32 cellular contexts compared by ENCODE assay signal in the genomic region with DNA sequence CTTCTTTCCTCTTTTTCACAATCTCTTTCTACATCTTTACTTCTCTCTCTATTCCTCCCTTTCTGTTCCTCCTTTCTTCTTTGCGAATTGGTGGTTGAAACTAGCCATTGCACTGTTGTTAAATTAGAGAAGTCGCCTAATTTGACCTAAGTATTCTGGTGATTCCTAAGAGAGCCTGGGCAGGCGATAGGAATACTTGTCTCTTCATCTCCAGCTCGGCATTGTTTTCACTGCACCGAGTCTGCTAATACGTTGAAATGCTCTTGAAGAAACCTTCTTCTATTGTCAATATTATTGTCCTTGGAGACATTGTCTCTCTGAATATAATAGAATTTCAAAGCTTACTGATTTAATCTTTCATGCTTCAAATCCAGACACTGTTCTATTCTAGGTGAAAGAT. TPM values are rescaled to one million over a fixed set of nuclear protein-coding genes. Genes with fewer than 3 reads are reported as not detected.
"Had no signal": no experiment of that assay in that cellular context is flagged by ENCODE, and none has a peak within 500 bp of the region (broad histone marks: within the 10 kb centered on the region; RNA-seq: fewer than 3 reads in every experiment).

No MANE protein-coding gene starts in this region.

- H3K36me3 Mint-ChIP-seq: activated naive CD8-positive, alpha-beta T cell treated with anti-CD3 and anti-CD28 coated beads, Interleukin-2, amount 10 ng/mL, durations not matched to agents 7 days and 5 days; brain; immature natural killer cell; mesothelial cell of epicardium; naive B cell had no signal

- H3K36me3 ChIP-seq: ascending aorta, gastrocnemius medialis, pancreas, prostate gland, thoracic aorta had no signal

- FAIRE-seq: kidney, pancreas, urothelium cell line had no signal

- H3K27ac Mint-ChIP-seq: activated naive CD4-positive, alpha-beta T cell treated with anti-CD3 and anti-CD28 coated beads for 36 hours; activated naive CD8-positive, alpha-beta T cell treated with anti-CD3 and anti-CD28 coated beads, Interleukin-2, amount 10 ng/mL, durations not matched to agents 7 days and 5 days; activated T-helper 1 cell treated with anti-CD3 and anti-CD28 coated beads, Interleukin-12 subunit alpha, Interleukin-12 subunit beta, Interleukin-2, Interleukin-4 antibody, amounts not matched to agents 30 ng/mL and 10 ng/mL and 1 ng/mL, durations not matched to agents 14 hours and 24 hours and 36 hours; effector memory CD8-positive, alpha-beta T cell; immature natural killer cell; mesothelial cell of epicardium; naive B cell; nephron progenitor cell had no signal

- H3K4me3 ChIP-seq: ascending aorta, gastrocnemius medialis, hepatocyte, pancreas, prostate gland, skin epidermis, thoracic aorta had no signal

- H3K9me3 Mint-ChIP-seq: activated naive CD8-positive, alpha-beta T cell treated with anti-CD3 and anti-CD28 coated beads, Interleukin-2, amount 10 ng/mL, durations not matched to agents 7 days and 5 days; activated T-helper 1 cell treated with anti-CD3 and anti-CD28 coated beads, Interleukin-12 subunit alpha, Interleukin-12 subunit beta, Interleukin-2, Interleukin-4 antibody, amounts not matched to agents 30 ng/mL and 10 ng/mL and 1 ng/mL, durations not matched to agents 14 hours and 24 hours and 36 hours; brain; mesothelial cell of epicardium; naive B cell; nephron progenitor cell had no signal

- ATAC-seq: effector memory CD8-positive, alpha-beta T cell; gastrocnemius medialis; left colon; pancreas; sciatic nerve; stimulated activated naive CD8-positive, alpha-beta T cell treated with anti-CD3 and anti-CD28 coated beads, Interleukin-15, Interleukin-2, amounts not matched to agents 100 U/mL and 50 U/mL, for 24 hours had no signal

- H3K27me3 ChIP-seq: ascending aorta, gastrocnemius medialis, hepatocyte, pancreas had no signal

- H3K4me1 ChIP-seq: ascending aorta, gastrocnemius medialis, pancreas, prostate gland had no signal

- H3K9me3 ChIP-seq: ascending aorta, gastrocnemius medialis, pancreas, prostate gland, thoracic aorta had no signal

- DNase-seq: activated CD4-positive, alpha-beta T cell treated with anti-CD3 and anti-CD28 coated beads for 4 hours; activated CD4-positive, alpha-beta T cell treated with anti-CD3 and anti-CD28 coated beads, Interleukin-2, amount 50 U/mL, for 4 hours; activated CD8-positive, alpha-beta memory T cell treated with anti-CD3 and anti-CD28 coated beads for 24 hours; activated effector memory CD4-positive, alpha-beta T cell treated with anti-CD3 and anti-CD28 coated beads, Interleukin-2, amount 50 U/mL, for 16 hours; activated naive CD4-positive, alpha-beta T cell treated with anti-CD3 and anti-CD28 coated beads for 36 hours; activated naive CD8-positive, alpha-beta T cell treated with anti-CD3 and anti-CD28 coated beads, Interleukin-2, amount 10 ng/mL, durations not matched to agents 7 days and 5 days; activated T-cell treated with anti-CD3 and anti-CD28 coated beads, Interleukin-2, amount 50 U/mL, for 1 hour; cortex of kidney; effector memory CD8-positive, alpha-beta T cell; erythroblast; gastrocnemius medialis; immature natural killer cell; kidney; left colon; naive B cell; nephron progenitor cell; pancreas; retina; stimulated activated CD4-positive, alpha-beta T cell treated with anti-CD3 and anti-CD28 coated beads, Interleukin-12 subunit alpha, Interleukin-12 subunit beta, amount 100 ng/mL, for 4 hours; stimulated activated CD4-positive, alpha-beta T cell treated with anti-CD3 and anti-CD28 coated beads, Interleukin-4, amount 100 ng/mL, for 1 hour; stimulated activated naive CD8-positive, alpha-beta T cell treated with anti-CD3 and anti-CD28 coated beads, Interleukin-15, Interleukin-2, amounts not matched to agents 100 U/mL and 50 U/mL, for 24 hours; trophoblast cell had no signal

RNA-seq across cellular contexts. Expression of gene KCND2, which starts 31.7 kb away (rescaled TPM):
- total RNA-seq: activated naive CD4-positive, alpha-beta T cell treated with anti-CD3 and anti-CD28 coated beads for 36 hours; activated naive CD8-positive, alpha-beta T cell treated with anti-CD3 and anti-CD28 coated beads, Interleukin-2, amount 10 ng/mL, durations not matched to agents 7 days and 5 days; activated T-helper 1 cell treated with anti-CD3 and anti-CD28 coated beads, Interleukin-12 subunit alpha, Interleukin-12 subunit beta, Interleukin-2, Interleukin-4 antibody, amounts not matched to agents 30 ng/mL and 10 ng/mL and 1 ng/mL, durations not matched to agents 14 hours and 24 hours and 36 hours had no signal
